ENCODE assay signal across 19 cellular contexts in genomic region chr10:28169525-28169924, GRCh38.
DNase-seq lines count a peak whose midpoint lies in the region; ATAC-seq and TF ChIP-seq lines count a peak whose summit lies in the region.
"Had no signal": no experiment of that assay in that cellular context is flagged by ENCODE, and none has a peak within 500 bp of the region (broad histone marks: within the 10 kb centered on the region; RNA-seq: fewer than 3 reads in every experiment).

No MANE protein-coding gene starts in this region.

- TF ChIP-seq CTCF in Peyer's patch (IDR thresholded peaks at IDR 0.05): no peak

- DNase-seq in Peyer's patch (no peak), putamen (ENCODE audit: low spot score) (no peak), cerebellar nuclear complex (lab: John Stamatoyannopoulos, UW) (no peak), T-helper 9 cell (no peak)
- DNase-seq: activated CD4-positive, alpha-beta T cell treated with anti-CD3 and anti-CD28 coated beads, Interleukin-2, amount 10 ng/mL, durations not matched to agents 7 days and 5 days; activated effector memory CD4-positive, alpha-beta T cell treated with Interleukin-2 at 50 U/mL for 16 hours; DMS79 treated with DMSO at 0.1 percent for 48 hours; effector memory CD4-positive, alpha-beta T cell; H9; NCI-H1092 treated with DMSO at 0.1 percent for 48 hours; RPMI8226; stimulated activated CD4-positive, alpha-beta T cell treated with anti-CD3 and anti-CD28 coated beads, Interleukin-4, amount 100 ng/mL, for 4 hours; stimulated activated naive CD4-positive, alpha-beta T cell; uterus had no signal

- H3K36me3 ChIP-seq in Peyer's patch: no peaks in the 10 kb centered on the region
- H3K36me3 ChIP-seq: gastroesophageal sphincter, uterus had no signal

- H3K27me3 ChIP-seq in Peyer's patch: no peaks in the 10 kb centered on the region
- H3K27me3 ChIP-seq: gastroesophageal sphincter, uterus had no signal

- H3K27ac ChIP-seq in Peyer's patch: no peak overlapping the region
- H3K27ac ChIP-seq: gastroesophageal sphincter, uterus had no signal

- no peaks in the 10 kb centered on the region for H3K9me3 ChIP-seq in Peyer's patch
- H3K9me3 ChIP-seq: gastroesophageal sphincter, uterus had no signal

- H3K4me3 ChIP-seq in Peyer's patch: no peak overlapping the region
- H3K4me3 ChIP-seq: gastroesophageal sphincter, uterus had no signal

- no peak for TF ChIP-seq POLR2A in Peyer's patch (IDR thresholded peaks at IDR 0.05)

- no peaks in the 10 kb centered on the region for H3K4me1 ChIP-seq in Peyer's patch
- H3K4me1 ChIP-seq: uterus had no signal

- ATAC-seq in GM18517 (IDR thresholded peaks at IDR 0.05; ENCODE audit: unreplicated experiment) (peak; percentile 98), GM19463 (IDR thresholded peaks at IDR 0.05; ENCODE audit: unreplicated experiment) (peak; percentile 89), HG02798 (IDR thresholded peaks at IDR 0.05; ENCODE audit: poor library complexity, unreplicated experiment) (peak; percentile 95), HG03460 (IDR thresholded peaks at IDR 0.05; ENCODE audit: unreplicated experiment) (peak; percentile 98)
- ATAC-seq: gastroesophageal sphincter had no signal
